1 cellular context compared by ENCODE assay signal in the genomic region with DNA sequence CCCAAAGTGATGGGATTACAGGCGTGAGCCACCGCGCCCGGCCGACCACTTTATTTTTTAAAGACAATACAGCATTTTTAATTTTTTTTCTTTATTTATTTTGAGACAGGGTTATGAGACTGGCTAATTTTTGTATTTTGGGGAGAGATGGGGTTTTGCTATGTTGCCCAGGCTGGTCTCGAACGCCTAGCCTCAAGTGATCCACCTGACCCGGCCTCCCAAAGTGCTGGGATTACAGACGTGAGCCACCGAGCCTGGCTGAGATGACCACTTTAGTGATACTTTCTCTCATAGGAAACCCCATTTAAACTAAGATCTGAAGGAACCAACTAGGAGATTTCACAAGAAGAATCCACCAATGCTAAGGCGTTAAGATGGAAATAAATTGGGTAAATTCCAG.
TF ChIP-seq lines count a peak whose summit lies in the region.

No MANE protein-coding gene starts in this region.

TF ChIP-seq in K562, 482 proteins besides CTCF, POLR2A, EP300 and RAD21:
- TF ChIP-seq ZNF589 (CRISPR knock-in tag; IDR thresholded peaks at IDR 0.05; ENCODE audit: low read depth), result no peak
